In genomic region chr16:4511441-4512082, GRCh38 we compare ENCODE assay signal across 8 cellular contexts. TPM values are rescaled to one million over a fixed set of nuclear protein-coding genes. Genes with fewer than 3 reads are reported as not detected.
DNase-seq lines count a peak whose midpoint lies in the region; ATAC-seq and TF ChIP-seq lines count a peak whose summit lies in the region.

No MANE protein-coding gene starts in this region.

- peak; percentile 7 for DNase-seq in DMS153 (lab: John Stamatoyannopoulos, UW)
- DNase-seq in Karpas-422, result peak; percentile 51
- peak; percentile 20 for DNase-seq in SW480 (ENCODE audit: low spot score)
- DNase-seq in fibroblast of peridontal ligament (ENCODE audit: extremely low read depth), result peak; percentile 32
- DNase-seq in neural crest cell (ENCODE audit: low read depth, low spot score), result peak; percentile 63
- no peak for DNase-seq in activated T-cell treated with anti-CD3 and anti-CD28 coated beads for 4 hours

- ATAC-seq in HG03565 (IDR thresholded peaks at IDR 0.05; ENCODE audit: unreplicated experiment), result no peak
- ATAC-seq in GM19467 (IDR thresholded peaks at IDR 0.05; ENCODE audit: unreplicated experiment), result no peak

- H3K27me3 ChIP-seq in Karpas-422 (ENCODE audit: low read length), result no peaks in the 10 kb centered on the region

- H4K20me1 ChIP-seq in Karpas-422 (ENCODE audit: insufficient read depth, low read depth, low read length), result peaks cover 4% of the 10 kb centered on the region; the same call in 1 of the 2 replicates

- no peak overlapping the region for H3K4me3 Mint-ChIP-seq in neural crest cell

- no peaks in the 10 kb centered on the region for H3K9me3 Mint-ChIP-seq in neural crest cell

- 0 out of 2 replicates have a peak, but pooled peaks cover 3% of the 10 kb centered on the region for H3K79me2 ChIP-seq in Karpas-422 (ENCODE audit: low read length)

- H3K9me2 ChIP-seq in Karpas-422 (replicated peaks; ENCODE audit: insufficient read depth, low read length), result no peaks in the 10 kb centered on the region

- H2AFZ ChIP-seq in Karpas-422 (ENCODE audit: low read length), result no peak overlapping the region

- H3K4me2 ChIP-seq in Karpas-422 (ENCODE audit: low read depth, low read length, poor library complexity, severe bottlenecking), result no peak overlapping the region

- H3K4me3 ChIP-seq in Karpas-422 (ENCODE audit: low read length), result no peak overlapping the region

- H3K27me3 Mint-ChIP-seq in neural crest cell (ENCODE audit: low read depth), result no peaks in the 10 kb centered on the region

- no peaks in the 10 kb centered on the region for H3K9me3 ChIP-seq in Karpas-422 (ENCODE audit: low read length)

- H3K36me3 Mint-ChIP-seq in neural crest cell (ENCODE audit: low read depth), result no peaks in the 10 kb centered on the region

- H3K4me1 ChIP-seq in Karpas-422 (ENCODE audit: low read length), result no peaks in the 10 kb centered on the region

- H3K9ac ChIP-seq in Karpas-422 (ENCODE audit: low read length), result no peak overlapping the region

- TF ChIP-seq CTCF in neural crest cell (conservative IDR thresholded peaks at IDR 0.05), result peak; percentile 66

- H3K36me3 ChIP-seq in Karpas-422 (ENCODE audit: insufficient read depth, low read length), result 0 out of 2 replicates have a peak, but pooled peaks cover 6% of the 10 kb centered on the region

- H3K4me1 Mint-ChIP-seq in neural crest cell, result no peaks in the 10 kb centered on the region

- H3K27ac ChIP-seq in Karpas-422 (ENCODE audit: low read length), result no peak overlapping the region

- no peak overlapping the region for H3K27ac Mint-ChIP-seq in neural crest cell (ENCODE audit: unreplicated experiment)

RNA-seq across cellular contexts. Expression of gene CDIP1, which starts 27.0 kb away (rescaled TPM):
- total RNA-seq in Karpas-422 (2014; rRNA removed; shearing (Covaris generic); ENCODE audit: low replicate concordance), result not detected in 2 replicates
- 31.7 and 32.2 TPM in 2 replicates for total RNA-seq in neural crest cell

RNA-seq across cellular contexts. Expression of gene HMOX2, which starts 35.4 kb away (rescaled TPM):
- total RNA-seq in Karpas-422 (2014; rRNA removed; shearing (Covaris generic); ENCODE audit: low replicate concordance), result 50.1 and 76.2 TPM in 2 replicates
- 38.1 and 39.6 TPM in 2 replicates for total RNA-seq in neural crest cell

RNA-seq across cellular contexts. Expression of gene NMRAL1, which starts 37.1 kb away (rescaled TPM):
- 48.2 and 129 TPM in 2 replicates for total RNA-seq in Karpas-422 (2014; rRNA removed; shearing (Covaris generic); ENCODE audit: low replicate concordance)
- 40.5 and 45.0 TPM in 2 replicates for total RNA-seq in neural crest cell

RNA-seq across cellular contexts. Expression of gene C16orf96, which starts 44.6 kb away (rescaled TPM):
- total RNA-seq in Karpas-422 (2014; rRNA removed; shearing (Covaris generic); ENCODE audit: low replicate concordance), result not detected in 2 replicates
- 0.30 and 0.32 TPM in 2 replicates for total RNA-seq in neural crest cell

Comparison
In these comparisons a context has a peak if more than half of its experiments do, and no peak if none do; other contexts are left out.
1. RNA of gene CDIP1, which starts 27.0 kb away (total RNA-seq): 31.7 to 32.2 TPM in neural crest cell; not detected in Karpas-422; every median in the first group is over 10 times any median in the second.